1 cellular context compared by ENCODE assay signal in genomic region chr14:91875515-91876286, GRCh38.
TF ChIP-seq lines count a peak whose summit lies in the region.

No MANE protein-coding gene starts in this region.

TF ChIP-seq in IMR-90, 13 proteins besides CTCF, POLR2A, EP300 and RAD21 (continued from another document):
- TF ChIP-seq CEBPB (IDR thresholded peaks at IDR 0.05; ENCODE audit: low read depth, low read length) (no peak), MAFK (IDR thresholded peaks at IDR 0.05; ENCODE audit: low read depth, low read length) (no peak), NFE2L2 (IDR thresholded peaks at IDR 0.05; ENCODE audit: low read depth, low read length) (no peak), MXI1 (IDR thresholded peaks at IDR 0.05; ENCODE audit: borderline replicate concordance, low read depth, low read length) (no peak), RCOR1 (IDR thresholded peaks at IDR 0.05; ENCODE audit: insufficient replicate concordance, low read length) (no peak)
